In the genomic region with DNA sequence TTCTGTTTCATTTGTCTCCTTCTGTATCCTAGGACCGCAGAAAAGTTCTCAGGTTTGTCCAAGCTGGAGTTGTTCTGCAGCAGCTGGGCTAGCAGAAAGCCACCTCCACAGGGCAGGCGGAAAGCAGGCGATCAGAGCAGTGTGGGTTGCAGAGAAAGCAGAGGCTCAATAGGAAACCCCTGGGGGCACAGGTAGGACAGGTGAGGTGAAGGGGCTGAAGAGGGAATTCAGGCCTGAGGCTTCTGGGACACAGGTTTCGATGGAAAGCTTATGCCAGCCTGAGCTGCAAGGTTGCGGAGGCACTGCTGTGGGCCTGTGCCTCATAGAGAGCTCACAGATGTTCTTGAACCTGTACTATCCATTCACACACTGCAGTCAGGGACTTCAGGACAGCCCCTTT, we compare ENCODE assay signal across 27 cellular contexts.
"Had no signal": no experiment of that assay in that cellular context is flagged by ENCODE, and none has a peak within 500 bp of the region (broad histone marks: within the 10 kb centered on the region; RNA-seq: fewer than 3 reads in every experiment).

No MANE protein-coding gene starts in this region.

- H3K36me3 ChIP-seq: adrenal gland, ascending aorta, brain microvascular endothelial cell, heart right ventricle, lower lobe of right lung, prostate gland, uterus, WERI-Rb-1 had no signal

- H3K9me3 Mint-ChIP-seq: activated T-helper 2 cell treated with anti-CD3 and anti-CD28 coated beads, Interferon-gamma antibody, Interleukin-2, Interleukin-4, amounts not matched to agents 10 μg/mL and 5 μg/mL and 100 μg/mL, durations not matched to agents 14 hours and 24 hours and 36 hours; neural crest cell had no signal

- H3K27ac ChIP-seq: adrenal gland, ascending aorta, brain microvascular endothelial cell, heart right ventricle, lower lobe of right lung, prostate gland, testis, uterus, WERI-Rb-1 had no signal

- H3K27ac Mint-ChIP-seq: activated naive CD8-positive, alpha-beta T cell; activated T-helper 2 cell treated with anti-CD3 and anti-CD28 coated beads, Interferon-gamma antibody, Interleukin-2, Interleukin-4, amounts not matched to agents 10 μg/mL and 5 μg/mL and 100 μg/mL, durations not matched to agents 14 hours and 24 hours and 36 hours; dendritic cell treated with granulocyte-macrophage colony-stimulating factor and Interleukin-4, amounts not matched to agents 40 ng/mL and 50 ng/mL, for 4 days; naive thymus-derived CD4-positive, alpha-beta T cell; stimulated activated naive B cell treated with anti-CD40 and anti-IgM and Interleukin-4, amounts not matched to agents 10 μg/mL and 1 μg/mL and 100 μg/mL, for 72 hours had no signal

- H3K4me3 ChIP-seq: adrenal gland, ascending aorta, heart right ventricle, lower lobe of right lung, prostate gland, testis, uterus had no signal

- H3K9me3 ChIP-seq: adrenal gland, ascending aorta, lower lobe of right lung, prostate gland, testis, uterus had no signal

- H3K4me1 Mint-ChIP-seq: stimulated activated naive B cell treated with anti-CD40 and anti-IgM and Interleukin-4, amounts not matched to agents 10 μg/mL and 1 μg/mL and 100 μg/mL, for 72 hours had no signal

- H3K27me3 Mint-ChIP-seq: dendritic cell treated with granulocyte-macrophage colony-stimulating factor and Interleukin-4, amounts not matched to agents 40 ng/mL and 50 ng/mL, for 4 days had no signal

- DNase-seq: activated CD4-positive, alpha-beta T cell treated with anti-CD3 and anti-CD28 coated beads for 1 hour; activated CD8-positive, alpha-beta memory T cell treated with anti-CD3 and anti-CD28 coated beads, Interleukin-2, amount 50 U/mL, for 48 hours; activated naive CD4-positive, alpha-beta T cell; activated T-cell treated with anti-CD3 and anti-CD28 coated beads, Interleukin-2, amount 50 U/mL, for 4 hours; adrenal gland; brain microvascular endothelial cell; caudate nucleus; effector CD4-positive, alpha-beta T cell; erythroblast; foreskin fibroblast; heart right ventricle; kidney; lower lobe of right lung; naive thymus-derived CD4-positive, alpha-beta T cell; stimulated activated CD4-positive, alpha-beta T cell treated with anti-CD3 and anti-CD28 coated beads, Interleukin-12 subunit alpha, Interleukin-12 subunit beta, amount 100 ng/mL, for 4 hours; stimulated activated naive B cell treated with anti-CD40 and anti-IgM and Interleukin-4, amounts not matched to agents 10 μg/mL and 1 μg/mL and 100 μg/mL, for 72 hours; testis; trophoblast cell; uterus; WERI-Rb-1 had no signal

- H3K27me3 ChIP-seq: adrenal gland, ascending aorta, brain microvascular endothelial cell, testis, uterus had no signal

- H3K36me3 Mint-ChIP-seq: naive thymus-derived CD4-positive, alpha-beta T cell; stimulated activated naive B cell treated with anti-CD40 and anti-IgM and Interleukin-4, amounts not matched to agents 10 μg/mL and 1 μg/mL and 100 μg/mL, for 72 hours had no signal

- H3K4me3 Mint-ChIP-seq: activated naive CD8-positive, alpha-beta T cell; activated T-cell treated with anti-CD3 and anti-CD28 coated beads, Interleukin-2, amount 50 U/mL, for 4 hours; dendritic cell treated with granulocyte-macrophage colony-stimulating factor and Interleukin-4, amounts not matched to agents 40 ng/mL and 50 ng/mL, for 4 days; naive thymus-derived CD4-positive, alpha-beta T cell; neural crest cell; stimulated activated naive B cell treated with anti-CD40 and anti-IgM and Interleukin-4, amounts not matched to agents 10 μg/mL and 1 μg/mL and 100 μg/mL, for 72 hours had no signal

- ATAC-seq: activated T-cell treated with anti-CD3 and anti-CD28 coated beads, Interleukin-2, amount 50 U/mL, for 4 hours; heart right ventricle; left lobe of liver; lower lobe of right lung; naive thymus-derived CD4-positive, alpha-beta T cell; stimulated activated naive B cell treated with anti-CD40 and anti-IgM and Interleukin-4, amounts not matched to agents 10 μg/mL and 1 μg/mL and 100 μg/mL, for 72 hours had no signal

- H3K4me1 ChIP-seq: adrenal gland, ascending aorta, heart right ventricle, lower lobe of right lung, prostate gland, testis, uterus had no signal
